Comparison of ENCODE assay signal across 1 cellular context in the genomic region with DNA sequence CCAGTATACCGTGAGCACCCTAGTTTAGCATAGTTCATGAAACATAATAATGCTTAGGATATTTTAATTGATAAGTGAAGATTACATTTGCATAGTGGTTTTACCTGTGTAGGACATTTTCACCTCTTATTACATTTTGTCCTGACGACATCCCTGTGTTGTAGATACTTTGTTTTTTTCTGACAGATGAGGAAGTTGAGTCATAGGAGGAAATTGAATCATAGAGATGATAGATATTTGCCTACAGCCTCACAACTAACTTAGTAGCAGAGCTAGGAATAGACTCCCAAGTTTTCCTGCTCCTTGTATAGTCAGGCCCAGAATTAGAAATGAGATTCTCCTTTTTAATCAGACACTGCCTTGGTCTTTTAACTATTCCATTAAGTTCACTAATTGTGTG.
TF ChIP-seq lines count a peak whose summit lies in the region.

No MANE protein-coding gene starts in this region.

TF ChIP-seq in HepG2, 621 proteins besides CTCF, POLR2A, EP300 and RAD21 (continued from another document):
- no peak for TF ChIP-seq KIAA2018 (CRISPR knock-in tag; IDR thresholded peaks at IDR 0.05; ENCODE audit: borderline replicate concordance)
- no peak for TF ChIP-seq ZNF280D (CRISPR knock-in tag; IDR thresholded peaks at IDR 0.05)
- TF ChIP-seq CEBPB (IDR thresholded peaks at IDR 0.05; ENCODE audit: borderline replicate concordance, low read depth, low read length), result no peak
- TF ChIP-seq ARNT2 (CRISPR knock-in tag; IDR thresholded peaks at IDR 0.05; ENCODE audit: low read depth), result no peak
